Comparison of ENCODE assay signal across 8 cellular contexts in the genomic region with DNA sequence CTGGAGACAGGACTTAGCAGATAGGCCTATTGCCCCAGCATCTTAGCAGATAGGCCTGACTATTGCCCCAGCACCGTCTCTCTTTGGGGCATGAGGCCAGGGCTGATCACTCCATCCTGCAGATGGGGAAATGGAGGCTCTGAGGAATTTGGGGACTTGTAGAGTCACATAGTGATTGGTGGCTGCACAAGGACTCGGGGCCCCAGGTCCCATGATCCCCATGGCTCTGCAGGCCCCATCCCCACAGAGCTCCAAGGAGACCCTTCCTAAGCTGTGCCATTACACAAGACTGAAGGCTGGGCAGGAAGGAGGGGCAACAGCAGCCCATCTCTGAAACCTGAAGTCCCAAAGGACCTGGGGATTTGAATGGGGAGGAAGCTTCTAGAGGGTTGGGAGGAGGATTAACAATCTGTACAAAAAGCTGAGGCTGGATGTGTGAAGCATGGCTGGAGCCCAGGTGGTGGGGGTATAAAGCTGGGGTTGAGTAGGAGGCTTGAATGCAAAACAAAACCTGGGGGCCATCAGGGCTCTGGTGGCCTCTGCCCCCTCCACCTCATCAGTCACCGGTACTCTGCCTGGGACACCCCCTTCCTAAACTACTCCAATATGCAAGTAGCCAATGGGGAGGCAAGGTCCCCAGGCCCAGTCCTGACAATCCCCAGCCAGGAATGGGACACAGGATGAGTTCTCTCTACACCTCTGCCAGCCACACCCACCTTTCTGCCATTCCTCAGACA. TPM values are rescaled to one million over a fixed set of nuclear protein-coding genes. Genes with fewer than 3 reads are reported as not detected.
A peak's percentile ranks its signal among the peaks of the same experiment; 100 is the strongest.
DNase-seq lines count a peak whose midpoint lies in the region; ATAC-seq and TF ChIP-seq lines count a peak whose summit lies in the region.

No MANE protein-coding gene starts in this region.

- peak; percentile 5 for ATAC-seq in esophagus mucosa
- no peak for ATAC-seq in GM19395 (IDR thresholded peaks at IDR 0.05; ENCODE audit: unreplicated experiment)
- ATAC-seq in GM18502 (IDR thresholded peaks at IDR 0.05; ENCODE audit: poor library complexity, unreplicated experiment), result no peak

- H3F3A ChIP-seq in OCI-LY1 (ENCODE audit: insufficient read depth, low read length), result no peaks in the 10 kb centered on the region

- peak overlapping the region; percentile 73 for H3K4me2 ChIP-seq in OCI-LY1 (ENCODE audit: low read length)

- H3K4me3 ChIP-seq in OCI-LY1 (ENCODE audit: low read depth, low read length, poor library complexity, severe bottlenecking), result peak overlapping the region; percentile 84
- H3K4me3 ChIP-seq in rectal smooth muscle tissue (ENCODE audit: low read length), result peak overlapping the region; percentile 85

- H3K27ac ChIP-seq in OCI-LY1 (ENCODE audit: low read depth, low read length, poor library complexity, severe bottlenecking), result peak overlapping the region; percentile 34
- H3K27ac ChIP-seq in rectal smooth muscle tissue (ENCODE audit: low read depth, low read length), result no peak overlapping the region

- H3K9ac ChIP-seq in OCI-LY1 (ENCODE audit: low read length), result peak overlapping the region; percentile 84
- no peak overlapping the region for H3K9ac ChIP-seq in rectal smooth muscle tissue (ENCODE audit: low read length)

- no peak overlapping the region for H2AFZ ChIP-seq in OCI-LY1 (ENCODE audit: low read length)

- no peaks in the 10 kb centered on the region; the same call in 1 of the 2 replicates for H3K27me3 ChIP-seq in OCI-LY1 (ENCODE audit: insufficient read depth, low read length)
- no peaks in the 10 kb centered on the region for H3K27me3 ChIP-seq in rectal smooth muscle tissue (ENCODE audit: control insufficient read depth, insufficient read depth, low read length)

- TF ChIP-seq CTCF in OCI-LY1 (IDR thresholded peaks at IDR 0.05; ENCODE audit: low read length), result no peak

- H3K79me2 ChIP-seq in OCI-LY1 (ENCODE audit: insufficient read depth, low read length), result no peaks in the 10 kb centered on the region

- H3K36me3 ChIP-seq in OCI-LY1 (ENCODE audit: insufficient read depth, low read length), result 0 out of 2 replicates have a peak, but pooled peaks cover under 1% of the 10 kb centered on the region
- peaks cover 2% of the 10 kb centered on the region for H3K36me3 ChIP-seq in rectal smooth muscle tissue (ENCODE audit: control insufficient read depth, insufficient read depth, low read length)

- H3K9me3 ChIP-seq in OCI-LY1 (ENCODE audit: low read length), result no peaks in the 10 kb centered on the region

- DNase-seq in DMS79 treated with DMSO at 0.1 percent for 48 hours (lab: John Stamatoyannopoulos, UW) (peak; percentile 68), DMS79 (lab: John Stamatoyannopoulos, UW) (no peak), HUDEP-2 (lab: John Stamatoyannopoulos, UW; ENCODE audit: unreplicated experiment in 76 of 76) (no peak)

- H4K20me1 ChIP-seq in OCI-LY1 (ENCODE audit: insufficient read depth, low read length), result no peaks in the 10 kb centered on the region

- H3K4me1 ChIP-seq in OCI-LY1 (ENCODE audit: insufficient read depth, low read length, severe bottlenecking) (peaks cover 20% of the 10 kb centered on the region), rectal smooth muscle tissue (ENCODE audit: control insufficient read depth, insufficient read depth, low read length) (peaks cover 6% of the 10 kb centered on the region)

- no peaks in the 10 kb centered on the region for H3K9me2 ChIP-seq in OCI-LY1 (ENCODE audit: low read depth, low read length)

RNA-seq across cellular contexts. Expression of a gene that starts 1.5 kb away (rescaled TPM):
- 31.0 TPM for total RNA-seq in esophagus mucosa

RNA-seq across cellular contexts. Expression of a gene that starts 43.1 kb away (rescaled TPM):
- 68.8 TPM for total RNA-seq in esophagus mucosa
